Comparison of ENCODE assay signal across 9 cellular contexts in the genomic region with DNA sequence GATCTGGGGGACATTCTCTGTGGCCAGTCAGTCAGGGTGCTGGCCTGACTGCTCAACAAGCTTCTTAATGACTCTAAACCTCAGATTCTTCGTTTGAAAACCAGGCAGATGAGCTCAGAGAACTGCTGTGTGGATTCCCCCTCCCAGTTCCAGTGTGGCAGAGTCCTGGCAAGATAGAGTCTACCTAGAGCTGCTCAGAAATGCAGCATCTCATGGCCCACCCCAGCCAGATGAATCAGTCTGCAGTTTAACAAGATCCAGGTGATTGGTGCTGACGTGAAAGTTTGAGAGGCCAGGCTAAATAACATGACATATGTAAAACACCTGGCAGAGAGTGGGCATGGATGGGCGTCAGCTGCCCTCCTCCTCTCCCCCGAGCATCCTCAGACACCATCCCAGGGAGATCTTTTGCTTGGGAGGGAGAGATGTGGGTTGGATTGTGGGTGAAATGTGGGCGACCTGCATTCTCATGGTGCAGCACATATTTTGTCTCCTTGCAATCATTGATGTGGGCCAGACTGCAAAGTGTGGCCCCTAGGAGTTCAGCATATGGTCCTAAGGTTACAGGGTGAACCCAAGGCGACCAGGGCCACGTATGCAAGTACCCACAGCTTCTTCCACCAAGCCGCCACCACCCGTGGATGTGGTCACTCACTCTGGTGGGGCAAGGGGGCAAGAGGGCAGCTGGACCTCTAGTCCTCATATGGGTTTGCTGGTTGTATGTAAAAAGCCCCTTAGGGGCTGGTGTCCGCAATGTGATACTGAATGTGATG. TPM values are rescaled to one million over a fixed set of nuclear protein-coding genes. Genes with fewer than 3 reads are reported as not detected.
A peak's percentile ranks its signal among the peaks of the same experiment; 100 is the strongest.
DNase-seq lines count a peak whose midpoint lies in the region; ATAC-seq and TF ChIP-seq lines count a peak whose summit lies in the region.
"Had no signal": no experiment of that assay in that cellular context is flagged by ENCODE, and none has a peak within 500 bp of the region (broad histone marks: within the 10 kb centered on the region; RNA-seq: fewer than 3 reads in every experiment).

No MANE protein-coding gene starts in this region.

- ATAC-seq in CD8-positive, alpha-beta T cell: no peak
- no peak for ATAC-seq in HG03378 (IDR thresholded peaks at IDR 0.05; ENCODE audit: unreplicated experiment)
- ATAC-seq in HG02678 (IDR thresholded peaks at IDR 0.05; ENCODE audit: unreplicated experiment): no peak
- ATAC-seq in HG02623 (IDR thresholded peaks at IDR 0.05; ENCODE audit: unreplicated experiment): no peak

- H3K4me1 ChIP-seq in CD8-positive, alpha-beta T cell (ENCODE audit: insufficient read depth, low read length): peaks cover 46% of the 10 kb centered on the region

- TF ChIP-seq CTCF in CD8-positive, alpha-beta T cell (IDR thresholded peaks at IDR 0.05): no peak
- no peak for TF ChIP-seq CTCF in endothelial cell (IDR thresholded peaks at IDR 0.05; ENCODE audit: unreplicated experiment)
- no peak for TF ChIP-seq CTCF in progenitor cell of endocrine pancreas (IDR thresholded peaks at IDR 0.05; ENCODE audit: unreplicated experiment)

- DNase-seq in CD8-positive, alpha-beta T cell: no peak
- DNase-seq in endothelial cell (ENCODE audit: low spot score) (no peak), progenitor cell of endocrine pancreas (ENCODE audit: low spot score, unreplicated experiment) (no peak), OCI-M1 (lab: John Stamatoyannopoulos, UW) (no peak)

- H3K4me3 Mint-ChIP-seq in CD8-positive, alpha-beta T cell: peak overlapping the region; percentile 73
- H3K4me3 Mint-ChIP-seq in IgD-negative memory B cell (peak overlapping the region; percentile 55 to 71 (median 64)), endothelial cell (ENCODE audit: unreplicated experiment) (peak overlapping the region; percentile 69), progenitor cell of endocrine pancreas (ENCODE audit: low read depth) (peak overlapping the region; percentile 57)

- H3K9me3 ChIP-seq in CD8-positive, alpha-beta T cell (ENCODE audit: low read length): no peaks in the 10 kb centered on the region

- POLR2A ChIA-PET in CD8-positive, alpha-beta T cell (lab: Charles Lee): interaction anchor here (1.1 to 1.9 kb wide), 2 partner anchors 18 to 382 kb away, joined by 4 read pairs; partner anchors contain the start of gene TNRC6C

- no peaks in the 10 kb centered on the region for H3K36me3 ChIP-seq in CD8-positive, alpha-beta T cell (ENCODE audit: insufficient read depth, low read length)
- H3K36me3 ChIP-seq: cardiac muscle cell had no signal

- H3K4me1 Mint-ChIP-seq in CD8-positive, alpha-beta T cell (ENCODE audit: low read depth): peaks cover 50% of the 10 kb centered on the region
- peaks cover 43 to 56% (median 44%) of the 10 kb centered on the region in 3 donors for H3K4me1 Mint-ChIP-seq in IgD-negative memory B cell
- peaks cover 26% of the 10 kb centered on the region for H3K4me1 Mint-ChIP-seq in endothelial cell (ENCODE audit: unreplicated experiment)
- H3K4me1 Mint-ChIP-seq in progenitor cell of endocrine pancreas (ENCODE audit: low read depth): peaks cover 6% of the 10 kb centered on the region

- H3K4me3 ChIP-seq in CD8-positive, alpha-beta T cell (ENCODE audit: low read depth, low read length): no peak overlapping the region
- H3K4me3 ChIP-seq: cardiac muscle cell had no signal

- intact Hi-C loops in CD8-positive, alpha-beta T cell (cut with DNase I, micrococcal nuclease): no loop called here

- CTCF ChIA-PET in CD8-positive, alpha-beta T cell (lab: Charles Lee): interaction anchor here (1.0 to 2.6 kb wide), 6 partner anchors 18 to 81 kb away, joined by 3 to 7 read pairs (median 4); partner anchors contain the start of gene SOCS3

- H3K36me3 Mint-ChIP-seq in CD8-positive, alpha-beta T cell: no peaks in the 10 kb centered on the region
- H3K36me3 Mint-ChIP-seq in IgD-negative memory B cell (no peaks in the 10 kb centered on the region), endothelial cell (ENCODE audit: low read depth, unreplicated experiment) (no peaks in the 10 kb centered on the region), progenitor cell of endocrine pancreas (ENCODE audit: insufficient read depth) (no peaks in the 10 kb centered on the region)

- no peaks in the 10 kb centered on the region for H3K27me3 ChIP-seq in CD8-positive, alpha-beta T cell (ENCODE audit: insufficient read depth, low read length)
- H3K27me3 ChIP-seq: cardiac muscle cell had no signal

- H3K27ac Mint-ChIP-seq in CD8-positive, alpha-beta T cell: peak overlapping the region; percentile 43
- H3K27ac Mint-ChIP-seq in IgD-negative memory B cell: peak overlapping the region; percentile 90 to 93 (median 92)
- peak overlapping the region; percentile 76 for H3K27ac Mint-ChIP-seq in endothelial cell (ENCODE audit: unreplicated experiment)
- H3K27ac Mint-ChIP-seq in progenitor cell of endocrine pancreas: no peak overlapping the region

- H3K9me3 Mint-ChIP-seq in CD8-positive, alpha-beta T cell: no peaks in the 10 kb centered on the region
- no peaks in the 10 kb centered on the region for H3K9me3 Mint-ChIP-seq in IgD-negative memory B cell
- no peaks in the 10 kb centered on the region for H3K9me3 Mint-ChIP-seq in endothelial cell (ENCODE audit: unreplicated experiment)
- no peaks in the 10 kb centered on the region for H3K9me3 Mint-ChIP-seq in progenitor cell of endocrine pancreas (ENCODE audit: low read depth)

- no peaks in the 10 kb centered on the region for H3K27me3 Mint-ChIP-seq in CD8-positive, alpha-beta T cell (ENCODE audit: low read depth)
- H3K27me3 Mint-ChIP-seq in IgD-negative memory B cell (no peaks in the 10 kb centered on the region), endothelial cell (ENCODE audit: unreplicated experiment) (peaks cover 4% of the 10 kb centered on the region), progenitor cell of endocrine pancreas (peaks cover 25% of the 10 kb centered on the region)

- H3K27ac ChIP-seq in CD8-positive, alpha-beta T cell (ENCODE audit: low read depth, low read length): no peak overlapping the region
- H3K27ac ChIP-seq: cardiac muscle cell had no signal

RNA-seq across cellular contexts. Expression of gene SOCS3, which starts 19.5 kb away (rescaled TPM):
- 100 to 1,000 TPM; 279 to 283 TPM for total RNA-seq in CD8-positive, alpha-beta T cell
- polyA plus RNA-seq in IgD-negative memory B cell: 17.3 TPM
- total RNA-seq in endothelial cell (ENCODE audit: unreplicated experiment) (30.2 TPM), progenitor cell of endocrine pancreas (5.4 and 5.8 TPM in 2 replicates)

RNA-seq across cellular contexts. Expression of gene PGS1, which starts 38.1 kb away (rescaled TPM):
- 10 to 100 TPM; 34.6 to 36.3 TPM for total RNA-seq in CD8-positive, alpha-beta T cell
- 49.7 TPM for polyA plus RNA-seq in IgD-negative memory B cell
- total RNA-seq in endothelial cell (ENCODE audit: unreplicated experiment): 85.5 TPM
- total RNA-seq in progenitor cell of endocrine pancreas: 66.1 and 67.1 TPM in 2 replicates
